In genomic region chr3:138114988-138115971, GRCh38 we compare ENCODE assay signal across 8 cellular contexts. TPM values are rescaled to one million over a fixed set of nuclear protein-coding genes. Genes with fewer than 3 reads are reported as not detected.
DNase-seq lines count a peak whose midpoint lies in the region; ATAC-seq and TF ChIP-seq lines count a peak whose summit lies in the region.

A gene with protein sequence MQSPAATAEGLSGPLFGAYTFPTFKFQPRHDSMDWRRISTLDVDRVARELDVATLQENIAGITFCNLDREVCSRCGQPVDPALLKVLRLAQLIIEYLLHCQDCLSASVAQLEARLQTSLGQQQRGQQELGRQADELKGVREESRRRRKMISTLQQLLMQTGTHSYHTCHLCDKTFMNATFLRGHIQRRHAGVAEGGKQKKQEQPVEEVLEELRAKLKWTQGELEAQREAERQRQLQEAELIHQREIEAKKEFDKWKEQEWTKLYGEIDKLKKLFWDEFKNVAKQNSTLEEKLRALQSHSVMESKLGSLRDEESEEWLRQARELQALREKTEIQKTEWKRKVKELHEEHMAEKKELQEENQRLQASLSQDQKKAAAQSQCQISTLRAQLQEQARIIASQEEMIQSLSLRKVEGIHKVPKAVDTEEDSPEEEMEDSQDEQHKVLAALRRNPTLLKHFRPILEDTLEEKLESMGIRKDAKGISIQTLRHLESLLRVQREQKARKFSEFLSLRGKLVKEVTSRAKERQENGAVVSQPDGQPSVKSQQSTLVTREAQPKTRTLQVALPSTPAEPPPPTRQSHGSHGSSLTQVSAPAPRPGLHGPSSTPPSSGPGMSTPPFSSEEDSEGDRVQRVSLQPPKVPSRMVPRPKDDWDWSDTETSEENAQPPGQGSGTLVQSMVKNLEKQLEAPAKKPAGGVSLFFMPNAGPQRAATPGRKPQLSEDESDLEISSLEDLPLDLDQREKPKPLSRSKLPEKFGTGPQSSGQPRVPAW (minus strand): TSS chr3:138115608. CDS start chr3:138103971, 11,637 bp downstream.

- peaks cover 10% of the 10 kb centered on the region for H3K79me2 ChIP-seq in parathyroid adenoma

- peaks cover 13% of the 10 kb centered on the region for H3K4me1 ChIP-seq in parathyroid adenoma

- H3K9ac ChIP-seq in parathyroid adenoma, result peak within 1 kb of the TSS; percentile 69

- ATAC-seq in GM19463 (IDR thresholded peaks at IDR 0.05; ENCODE audit: unreplicated experiment), result peak; percentile 87
- peak; percentile 96 to 97 for ATAC-seq in left cardiac atrium
- ATAC-seq in GM21360 (IDR thresholded peaks at IDR 0.05; ENCODE audit: unreplicated experiment), result no peak

- H3K27ac ChIP-seq in parathyroid adenoma, result peak within 1 kb of the TSS; percentile 74

- H3K4me2 ChIP-seq in parathyroid adenoma (ENCODE audit: low read length), result peak within 1 kb of the TSS; percentile 94

- intact Hi-C loops in left cardiac atrium (cut with DNase I), result loop anchor here (5.0 to 10.0 kb wide), 2 partner anchors 48 to 1010 kb away; no protein-coding TSS in a partner anchor

- no peaks in the 10 kb centered on the region for H3K27me3 ChIP-seq in parathyroid adenoma (ENCODE audit: control insufficient read depth, insufficient read depth, low read length)

- peak; percentile 47 for TF ChIP-seq CTCF in parathyroid adenoma (IDR thresholded peaks at IDR 0.05)

- H3K9me3 ChIP-seq in parathyroid adenoma (ENCODE audit: control insufficient read depth, low read length), result no peaks in the 10 kb centered on the region

- peak within 1 kb of the TSS; percentile 98 for H2AFZ ChIP-seq in parathyroid adenoma

- no peaks in the 10 kb centered on the region for H3K36me3 ChIP-seq in parathyroid adenoma (ENCODE audit: control insufficient read depth, insufficient read depth, low read length)

- H3K4me3 ChIP-seq in parathyroid adenoma (ENCODE audit: low read depth, low read length), result peak within 1 kb of the TSS; percentile 63

- DNase-seq in COR-L47 (lab: John Stamatoyannopoulos, UW) (peak; percentile 38), HPDE6-E6E7 (ENCODE audit: extremely low spot score) (peak; percentile 49), OCI-M1 (lab: John Stamatoyannopoulos, UW) (peak; percentile 36), amniotic stem cell (lab: John Stamatoyannopoulos, UW) (peak; percentile 74), left cardiac atrium (peak; percentile 69)

RNA-seq across cellular contexts. Expression of the gene that starts here (rescaled TPM):
- 1 to 10 TPM; 5.5 to 5.8 TPM for total RNA-seq in left cardiac atrium
